In the genomic region with DNA sequence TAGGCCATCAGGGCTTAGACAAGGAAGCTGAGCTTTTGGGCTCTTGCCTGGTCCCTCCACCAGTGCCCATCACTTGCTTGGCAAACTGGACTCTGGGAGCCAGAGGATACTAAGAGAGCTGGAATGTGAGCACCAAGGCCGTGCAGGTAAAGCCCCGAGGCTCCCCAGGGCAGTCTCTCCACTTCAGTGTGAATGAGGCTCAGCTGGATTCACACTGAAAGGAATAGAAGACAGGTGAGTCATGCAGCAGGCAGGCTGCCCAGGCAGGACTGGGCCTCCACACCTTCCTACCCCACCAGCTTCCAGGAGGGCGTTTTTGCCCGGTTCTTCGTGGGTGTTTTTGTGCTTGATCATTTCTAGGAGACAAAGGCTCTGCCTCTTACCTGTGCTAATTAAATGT, we compare ENCODE assay signal across 13 cellular contexts. TPM values are rescaled to one million over a fixed set of nuclear protein-coding genes. Genes with fewer than 3 reads are reported as not detected.
DNase-seq lines count a peak whose midpoint lies in the region; ATAC-seq and TF ChIP-seq lines count a peak whose summit lies in the region.
"Had no signal": no experiment of that assay in that cellular context is flagged by ENCODE, and none has a peak within 500 bp of the region (broad histone marks: within the 10 kb centered on the region; RNA-seq: fewer than 3 reads in every experiment).

No MANE protein-coding gene starts in this region.

- no peak overlapping the region for H3K14ac ChIP-seq in IMR-90 (replicated peaks; ENCODE audit: low read depth, low read length)

- no peak overlapping the region for H4K8ac ChIP-seq in IMR-90 (ENCODE audit: low read depth in 2 of 2, low read length in 2 of 2)

- H2BK120ac ChIP-seq in IMR-90 (ENCODE audit: low read depth, low read length) = no peak overlapping the region

- TF ChIP-seq POLR2A in IMR-90 (IDR thresholded peaks at IDR 0.05; ENCODE audit: low read depth, low read length) = no peak

- H3K27me3 ChIP-seq in IMR-90 (ENCODE audit: control insufficient read depth, insufficient read depth, low read length) (0 out of 2 replicates have a peak, but pooled peaks cover 1% of the 10 kb centered on the region), tibial artery (peaks cover 0 to 23% of the 10 kb centered on the region in 2 donors)

- DNase-seq in COLO668 (lab: John Stamatoyannopoulos, UW; ENCODE audit: unreplicated experiment) (peak; percentile 60), IMR-90 (peak; percentile 7), WTC11 (ENCODE audit: low spot score) (peak; percentile 59), left colon (peak; percentile 58 to 69), tibial artery (no peak), medulla oblongata (ENCODE audit: extremely low spot score) (no peak)
- DNase-seq in activated naive CD4-positive, alpha-beta T cell treated with anti-CD3 and anti-CD28 coated beads for 36 hours = no peak
- DNase-seq: activated naive CD8-positive, alpha-beta T cell treated with anti-CD3 and anti-CD28 coated beads for 36 hours; CD4-positive, CD25-positive, alpha-beta regulatory T cell; stimulated activated CD4-positive, alpha-beta T cell treated with anti-CD3 and anti-CD28 coated beads, Interleukin-4, amount 100 ng/mL, for 4 hours had no signal

- peaks cover 10% of the 10 kb centered on the region for H3K36me3 Mint-ChIP-seq in WTC11
- H3K36me3 Mint-ChIP-seq in activated naive CD4-positive, alpha-beta T cell treated with anti-CD3 and anti-CD28 coated beads for 36 hours (ENCODE audit: low read depth) = no peaks in the 10 kb centered on the region
- H3K36me3 Mint-ChIP-seq: activated naive CD8-positive, alpha-beta T cell treated with anti-CD3 and anti-CD28 coated beads for 36 hours; CD4-positive, CD25-positive, alpha-beta regulatory T cell had no signal

- H3K9me1 ChIP-seq in IMR-90 (ENCODE audit: insufficient read depth, low read length) = no peaks in the 10 kb centered on the region

- no peak overlapping the region for H2AK5ac ChIP-seq in IMR-90 (ENCODE audit: low read depth, low read length)

- CTCF ChIA-PET in IMR-90 (lab: Yijun Ruan, JAX) = no interaction called here
- CTCF ChIA-PET in WTC11 (lab: Charles Lee) = interaction anchor here (1.0 to 1.1 kb wide), 2 partner anchors 63 to 172 kb away, joined by 4 read pairs; no protein-coding TSS in a partner anchor
- CTCF ChIA-PET in activated naive CD4-positive, alpha-beta T cell treated with anti-CD3 and anti-CD28 coated beads for 36 hours (lab: Charles Lee) = no interaction called here

- H2AK9ac ChIP-seq in IMR-90 (replicated peaks; ENCODE audit: low read depth, low read length, poor library complexity) = no peak overlapping the region

- ATAC-seq in IMR-90 (ENCODE audit: low read depth) = no peak
- ATAC-seq in WTC11 = peak; percentile 98
- ATAC-seq in left colon = peak; percentile 78
- ATAC-seq in GM19351 (IDR thresholded peaks at IDR 0.05; ENCODE audit: unreplicated experiment) = no peak

- peaks cover 20% of the 10 kb centered on the region for H3K9me3 Mint-ChIP-seq in WTC11
- H3K9me3 Mint-ChIP-seq in activated naive CD4-positive, alpha-beta T cell treated with anti-CD3 and anti-CD28 coated beads for 36 hours = no peaks in the 10 kb centered on the region
- H3K9me3 Mint-ChIP-seq: activated naive CD8-positive, alpha-beta T cell treated with anti-CD3 and anti-CD28 coated beads for 36 hours; nephron had no signal

- no peak overlapping the region for H3K18ac ChIP-seq in IMR-90 (ENCODE audit: low read depth, low read length)

- no CpG with 5 or more reads among the region's 5 CpGs for WGBS in IMR-90 (ENCODE audit: extremely low coverage in 2 of 2, insufficient read length in 1 of 2), 2 experiments

- H3K56ac ChIP-seq in IMR-90 (ENCODE audit: extremely low read depth, insufficient read depth, low read length) = no peak overlapping the region

- peaks cover 16% of the 10 kb centered on the region for H3K27me3 Mint-ChIP-seq in WTC11 (ENCODE audit: low read depth)
- peaks cover 31% of the 10 kb centered on the region for H3K27me3 Mint-ChIP-seq in activated naive CD4-positive, alpha-beta T cell treated with anti-CD3 and anti-CD28 coated beads for 36 hours (ENCODE audit: low read depth)

- no peak overlapping the region for H2BK15ac ChIP-seq in IMR-90 (ENCODE audit: low read depth, low read length)

- dilution Hi-C loops in IMR-90 (cut with HindIII; ENCODE audit: low sequenced_read_pairs, unreplicated experiment) = no loop called here

- H3K9ac ChIP-seq in IMR-90 (ENCODE audit: low read depth, low read length) = no peak overlapping the region

- in situ Hi-C loops in IMR-90 (cut with MboI; ENCODE audit: low sequenced_read_pairs) = no loop called here

- H3K4me3 Mint-ChIP-seq in WTC11 = no peak overlapping the region
- H3K4me3 Mint-ChIP-seq in activated naive CD4-positive, alpha-beta T cell treated with anti-CD3 and anti-CD28 coated beads for 36 hours = no peak overlapping the region
- H3K4me3 Mint-ChIP-seq: activated naive CD8-positive, alpha-beta T cell treated with anti-CD3 and anti-CD28 coated beads for 36 hours; CD4-positive, CD25-positive, alpha-beta regulatory T cell; nephron had no signal

- no peak overlapping the region for H2BK20ac ChIP-seq in IMR-90 (ENCODE audit: low read depth, low read length)

- no peak overlapping the region for H3K23ac ChIP-seq in IMR-90 (ENCODE audit: low read depth, low read length)

- H2BK5ac ChIP-seq in IMR-90 (ENCODE audit: low read depth, low read length, poor library complexity, severe bottlenecking) = no peak overlapping the region

- no peak overlapping the region for H4K91ac ChIP-seq in IMR-90 (ENCODE audit: insufficient read depth, low read depth, low read length)

- H3K36me3 ChIP-seq in IMR-90 (ENCODE audit: control insufficient read depth, insufficient read depth, low read length) (no peaks in the 10 kb centered on the region), tibial artery (no peaks in the 10 kb centered on the region)

- no peak for TF ChIP-seq CTCF in IMR-90 (conservative IDR thresholded peaks at IDR 0.05; ENCODE audit: low read depth, low read length)
- no peak for TF ChIP-seq CTCF in WTC11 (IDR thresholded peaks at IDR 0.05)
- TF ChIP-seq CTCF in tibial artery (IDR thresholded peaks at IDR 0.05) = no peak

- H3K4me3 ChIP-seq in IMR-90 (ENCODE audit: insufficient read depth, low read depth, low read length) = no peak overlapping the region
- no peak overlapping the region for H3K4me3 ChIP-seq in tibial artery

- H3K4me2 ChIP-seq in IMR-90 (ENCODE audit: low read depth, low read length) = no peak overlapping the region

- no peak overlapping the region for H3K27ac ChIP-seq in IMR-90 (ENCODE audit: insufficient read depth, low read length)
- no peak overlapping the region for H3K27ac ChIP-seq in tibial artery
- H3K27ac ChIP-seq: VCaP had no signal

- H3K4me1 Mint-ChIP-seq in WTC11 = peaks cover 37% of the 10 kb centered on the region
- H3K4me1 Mint-ChIP-seq in activated naive CD4-positive, alpha-beta T cell treated with anti-CD3 and anti-CD28 coated beads for 36 hours (ENCODE audit: low read depth) = no peaks in the 10 kb centered on the region
- H3K4me1 Mint-ChIP-seq: activated naive CD8-positive, alpha-beta T cell treated with anti-CD3 and anti-CD28 coated beads for 36 hours; CD4-positive, CD25-positive, alpha-beta regulatory T cell had no signal

- POLR2A ChIA-PET in IMR-90 (lab: Charles Lee; ENCODE audit: unreplicated experiment) = no interaction called here
- POLR2A ChIA-PET in WTC11 (lab: Charles Lee) = no interaction called here

- H2AFZ ChIP-seq in IMR-90 (replicated peaks; ENCODE audit: low read length, poor library complexity) = no peak overlapping the region

- H3K4ac ChIP-seq in IMR-90 (ENCODE audit: low read depth, low read length) = no peak overlapping the region

- H4K20me1 ChIP-seq in IMR-90 (ENCODE audit: insufficient read depth, low read length) = no peaks in the 10 kb centered on the region

- H4K5ac ChIP-seq in IMR-90 (ENCODE audit: low read depth, low read length) = no peak overlapping the region

- H3K9me3 ChIP-seq in IMR-90 (ENCODE audit: control insufficient read depth, insufficient read depth, low read length) = no peaks in the 10 kb centered on the region
- peaks cover 0 to 5% (median 0%) of the 10 kb centered on the region in 3 donors for H3K9me3 ChIP-seq in tibial artery

- no peaks in the 10 kb centered on the region for H3K79me1 ChIP-seq in IMR-90 (ENCODE audit: low read depth in 1 of 2, low read length in 2 of 2)

- no peak for TF ChIP-seq RAD21 in IMR-90 (IDR thresholded peaks at IDR 0.05; ENCODE audit: low read length)

- no peaks in the 10 kb centered on the region for H3K4me1 ChIP-seq in IMR-90 (ENCODE audit: control insufficient read depth, insufficient read depth, low read length)
- no peaks in the 10 kb centered on the region for H3K4me1 ChIP-seq in tibial artery

- no TSS peak for BruUV-seq in IMR-90 (replicated peaks; lab: Mats Ljungman, UMichigan)

- intact Hi-C loops in IMR-90 (cut with micrococcal nuclease) = no loop called here
- intact Hi-C loops in left colon (cut with DNase I, micrococcal nuclease) = no loop called here
- intact Hi-C loops in tibial artery (cut with DNase I; ENCODE audit: low total_unique reads) = no loop called here
- intact Hi-C loops in activated naive CD4-positive, alpha-beta T cell treated with anti-CD3 and anti-CD28 coated beads for 36 hours (cut with micrococcal nuclease) = no loop called here

- H3K27ac Mint-ChIP-seq in WTC11 = peak overlapping the region; percentile 52
- H3K27ac Mint-ChIP-seq in activated naive CD4-positive, alpha-beta T cell treated with anti-CD3 and anti-CD28 coated beads for 36 hours = no peak overlapping the region
- H3K27ac Mint-ChIP-seq: activated naive CD8-positive, alpha-beta T cell treated with anti-CD3 and anti-CD28 coated beads for 36 hours; nephron had no signal

TF ChIP-seq in IMR-90, 13 proteins besides CTCF, POLR2A, EP300 and RAD21 (continues in another document):
- TF ChIP-seq FOS (IDR thresholded peaks at IDR 0.05; ENCODE audit: low read depth, low read length) (no peak), MXI1 (IDR thresholded peaks at IDR 0.05; ENCODE audit: borderline replicate concordance, low read depth, low read length) (no peak), MAZ (IDR thresholded peaks at IDR 0.05; ENCODE audit: borderline replicate concordance, low read depth, low read length) (no peak), SMC3 (IDR thresholded peaks at IDR 0.05; ENCODE audit: low read depth, low read length) (no peak)

RNA-seq across cellular contexts. Expression of a gene that starts 7.3 kb away (rescaled TPM):
- total RNA-seq in IMR-90 (2012; rRNA removed) = 0.54 and 0.56 TPM in 2 replicates
- polyA plus RNA-seq in IMR-90 (2012; rRNA removed) = 0.53 and 0.75 TPM in 2 replicates
- 0.19 and 0.69 TPM in 2 replicates for polyA plus RNA-seq in IMR-90 (2012; cell fraction: cytosol; rRNA removed)
- polyA plus RNA-seq in IMR-90 (2012; cell fraction: nucleus; rRNA removed; ENCODE audit: low replicate concordance) = 0.19 TPM in 1 of 2 replicates, not detected in the other
- total RNA-seq in WTC11 (2021) = 61.3 to 68.4 TPM (median 64.5 TPM) in 3 replicates
- 1 to 10 TPM; 4.0 to 5.4 TPM for total RNA-seq in left colon
- total RNA-seq in activated naive CD4-positive, alpha-beta T cell treated with anti-CD3 and anti-CD28 coated beads for 36 hours = 1 to 10 TPM in 1 of 2 experiments, under 1 TPM in 1; 0.95 to 1.2 TPM

Comparison
In these comparisons a context has a peak if more than half of its experiments do, and no peak if none do; other contexts are left out.
1. DNase-seq: peak in COLO668 (single experiment), IMR-90 (single experiment), WTC11 (single experiment) and left colon (2 of 2); none in tibial artery (0 of 2), medulla oblongata (single experiment) and activated naive CD4-positive, alpha-beta T cell treated with anti-CD3 and anti-CD28 coated beads for 36 hours (single experiment).
2. ATAC-seq: peak in WTC11 (single experiment) and left colon (single experiment); none in IMR-90 (single experiment) and GM19351 (single experiment).